Comparison of ENCODE assay signal across 21 cellular contexts in genomic region chr12:66919466-66919865, GRCh38.
DNase-seq lines count a peak whose midpoint lies in the region; ATAC-seq and TF ChIP-seq lines count a peak whose summit lies in the region.
"Had no signal": no experiment of that assay in that cellular context is flagged by ENCODE, and none has a peak within 500 bp of the region (broad histone marks: within the 10 kb centered on the region; RNA-seq: fewer than 3 reads in every experiment).

No MANE protein-coding gene starts in this region.

- H3K9me3 ChIP-seq in DOHH2 (ENCODE audit: control insufficient read depth, insufficient read depth, low read length), result no peaks in the 10 kb centered on the region
- H3K9me3 ChIP-seq in CD4-positive, alpha-beta T cell (ENCODE audit: control insufficient read depth, low read length), result no peaks in the 10 kb centered on the region
- H3K9me3 ChIP-seq: A549 had no signal

- H3K4me1 ChIP-seq in DOHH2 (ENCODE audit: control insufficient read depth, low read length), result peaks cover 15% of the 10 kb centered on the region
- H3K4me1 ChIP-seq: A549; BLaER1 treated with 17β-estradiol and CSF1 and Interleukin-3, amounts not matched to agents 10 nM and 100 nM had no signal

- no peaks in the 10 kb centered on the region for H3K27me3 Mint-ChIP-seq in activated naive CD4-positive, alpha-beta T cell treated with anti-CD3 and anti-CD28 coated beads, Interleukin-2, amount 50 U/mL, for 24 hours
- H3K27me3 Mint-ChIP-seq in CD4-positive, alpha-beta T cell, result no peaks in the 10 kb centered on the region

- peaks cover 2% of the 10 kb centered on the region for H3K36me3 Mint-ChIP-seq in activated naive CD4-positive, alpha-beta T cell treated with anti-CD3 and anti-CD28 coated beads, Interleukin-2, amount 50 U/mL, for 24 hours
- no peaks in the 10 kb centered on the region for H3K36me3 Mint-ChIP-seq in CD4-positive, alpha-beta T cell (ENCODE audit: low read depth)
- H3K36me3 Mint-ChIP-seq: CD4-positive, alpha-beta memory T cell; CD8-positive, alpha-beta memory T cell had no signal

- DNase-seq in activated naive CD4-positive, alpha-beta T cell treated with Interleukin-2 at 50 U/mL for 16 hours, result no peak
- peak; percentile 5 for DNase-seq in NCI-H69 (lab: John Stamatoyannopoulos, UW)
- no peak for DNase-seq in CD4-positive, alpha-beta T cell
- DNase-seq: AML-193; CD4-positive, alpha-beta memory T cell; CD8-positive, alpha-beta memory T cell; COR-L47; DMS 273 treated with DMSO at 0.1 percent for 48 hours; DMS153; DMS53; DMS79; DND-41; GF-D8 had no signal

- H3K4me3 Mint-ChIP-seq in activated naive CD4-positive, alpha-beta T cell treated with anti-CD3 and anti-CD28 coated beads, Interleukin-2, amount 50 U/mL, for 24 hours, result no peak overlapping the region
- no peak overlapping the region for H3K4me3 Mint-ChIP-seq in CD4-positive, alpha-beta T cell
- H3K4me3 Mint-ChIP-seq: B cell; CD4-positive, alpha-beta memory T cell; CD8-positive, alpha-beta memory T cell had no signal

- H3K27ac Mint-ChIP-seq in activated naive CD4-positive, alpha-beta T cell treated with anti-CD3 and anti-CD28 coated beads, Interleukin-2, amount 50 U/mL, for 24 hours, result peak overlapping the region; percentile 6
- no peak overlapping the region for H3K27ac Mint-ChIP-seq in CD4-positive, alpha-beta T cell
- H3K27ac Mint-ChIP-seq: B cell had no signal

- H3K27me3 ChIP-seq in DOHH2 (ENCODE audit: control insufficient read depth, low read length), result no peaks in the 10 kb centered on the region
- no peaks in the 10 kb centered on the region for H3K27me3 ChIP-seq in CD4-positive, alpha-beta T cell (ENCODE audit: control insufficient read depth, insufficient read depth, low read length)
- H3K27me3 ChIP-seq: BLaER1 treated with 17β-estradiol and CSF1 and Interleukin-3, amounts not matched to agents 10 nM and 100 nM had no signal

- no peak overlapping the region for H3K4me3 ChIP-seq in DOHH2 (ENCODE audit: low read length)
- H3K4me3 ChIP-seq: A549; BLaER1 treated with 17β-estradiol and CSF1 and Interleukin-3, amounts not matched to agents 10 nM and 100 nM had no signal

- H3K27ac ChIP-seq in DOHH2 (ENCODE audit: low read depth, low read length), result no peak overlapping the region
- no peak overlapping the region for H3K27ac ChIP-seq in CD4-positive, alpha-beta T cell (ENCODE audit: low read depth, low read length)
- H3K27ac ChIP-seq: 22Rv1; A549; BLaER1 treated with 17β-estradiol and CSF1 and Interleukin-3, amounts not matched to agents 10 nM and 100 nM; C4-2B had no signal

- no peaks in the 10 kb centered on the region for H3K36me3 ChIP-seq in DOHH2 (ENCODE audit: control insufficient read depth, low read length)
- H3K36me3 ChIP-seq: BLaER1 treated with 17β-estradiol and CSF1 and Interleukin-3, amounts not matched to agents 10 nM and 100 nM had no signal

- H3K4me1 Mint-ChIP-seq in activated naive CD4-positive, alpha-beta T cell treated with anti-CD3 and anti-CD28 coated beads, Interleukin-2, amount 50 U/mL, for 24 hours, result peaks cover 67% of the 10 kb centered on the region
- peaks cover 17% of the 10 kb centered on the region for H3K4me1 Mint-ChIP-seq in CD4-positive, alpha-beta T cell (ENCODE audit: low read depth)
- H3K4me1 Mint-ChIP-seq: B cell; CD4-positive, alpha-beta memory T cell had no signal

- POLR2A ChIA-PET in CD4-positive, alpha-beta T cell (lab: Charles Lee), result interaction anchor here (0.6 to 1.4 kb wide), 2 partner anchors 9 to 57 kb away, joined by 3 read pairs; no protein-coding TSS in a partner anchor

- CTCF ChIA-PET in CD4-positive, alpha-beta T cell (lab: Charles Lee), result interaction anchor here (1.4 kb wide), 1 partner anchor 14 kb away, joined by 3 read pairs; no protein-coding TSS in a partner anchor

- H3K9me2 ChIP-seq in DOHH2 (replicated peaks; ENCODE audit: control insufficient read depth, low read length), result no peaks in the 10 kb centered on the region

- no peaks in the 10 kb centered on the region for H3F3A ChIP-seq in DOHH2 (ENCODE audit: control insufficient read depth, insufficient read depth)

- no peaks in the 10 kb centered on the region for H4K20me1 ChIP-seq in DOHH2 (ENCODE audit: control insufficient read depth, insufficient read depth, low read depth, low read length)
- H4K20me1 ChIP-seq: BLaER1 treated with 17β-estradiol and CSF1 and Interleukin-3, amounts not matched to agents 10 nM and 100 nM had no signal

- no peaks in the 10 kb centered on the region for H3K9me3 Mint-ChIP-seq in activated naive CD4-positive, alpha-beta T cell treated with anti-CD3 and anti-CD28 coated beads, Interleukin-2, amount 50 U/mL, for 24 hours
- peaks cover 2% of the 10 kb centered on the region for H3K9me3 Mint-ChIP-seq in CD4-positive, alpha-beta T cell
- H3K9me3 Mint-ChIP-seq: CD8-positive, alpha-beta memory T cell had no signal

- H3K79me2 ChIP-seq in DOHH2 (ENCODE audit: control insufficient read depth, low read length), result peaks cover 7% of the 10 kb centered on the region; the same call in 1 of the 2 replicates

- intact Hi-C loops in CD4-positive, alpha-beta T cell (cut with DNase I, micrococcal nuclease), result loop anchor here in 1 of 2 experiments (10.0 kb wide), 1 partner anchor 45 kb away; no protein-coding TSS in a partner anchor

- ATAC-seq in GM19397 (IDR thresholded peaks at IDR 0.05; ENCODE audit: unreplicated experiment), result no peak
- ATAC-seq in CD4-positive, alpha-beta T cell (ENCODE audit: poor library complexity), result no peak
- ATAC-seq: A549 had no signal

- no peak for TF ChIP-seq CTCF in DOHH2 (IDR thresholded peaks at IDR 0.05; ENCODE audit: low read depth, low read length, poor library complexity, severe bottlenecking)
- no peak for TF ChIP-seq CTCF in CD4-positive, alpha-beta T cell (IDR thresholded peaks at IDR 0.05)

- H3K4me2 ChIP-seq in DOHH2 (ENCODE audit: low read length), result peak overlapping the region; percentile 24; the same call in 1 of the 2 replicates
- H3K4me2 ChIP-seq: A549; BLaER1 treated with 17β-estradiol and CSF1 and Interleukin-3, amounts not matched to agents 10 nM and 100 nM had no signal
